ENCODE assay signal across 8 cellular contexts in genomic region chr11:118227865-118228785, GRCh38. TPM values are rescaled to one million over a fixed set of nuclear protein-coding genes. Genes with fewer than 3 reads are reported as not detected.
DNase-seq lines count a peak whose midpoint lies in the region; ATAC-seq lines count a peak whose summit lies in the region.

No MANE protein-coding gene starts in this region.

- DNase-seq in activated naive CD4-positive, alpha-beta T cell treated with Interleukin-2 at 50 U/mL for 16 hours, result no peak
- peak; percentile 43 for DNase-seq in activated CD4-positive, alpha-beta memory T cell treated with anti-CD3 and anti-CD28 coated beads for 36 hours
- DNase-seq in GM19238 (ENCODE audit: insufficient read length, low spot score), result no peak
- DNase-seq in HCEC 1CT, result no peak
- no peak for DNase-seq in neuronal stem cell (ENCODE audit: low spot score)

- peaks cover 23% of the 10 kb centered on the region for H3K4me1 Mint-ChIP-seq in activated naive CD4-positive, alpha-beta T cell treated with anti-CD3 and anti-CD28 coated beads, Interleukin-2, amount 50 U/mL, for 24 hours
- H3K4me1 Mint-ChIP-seq in activated CD4-positive, alpha-beta memory T cell treated with anti-CD3 and anti-CD28 coated beads for 36 hours (ENCODE audit: low read depth), result peaks cover 47% of the 10 kb centered on the region

- H3K36me3 Mint-ChIP-seq in activated naive CD4-positive, alpha-beta T cell treated with anti-CD3 and anti-CD28 coated beads, Interleukin-2, amount 50 U/mL, for 24 hours, result peaks cover 40% of the 10 kb centered on the region
- peaks cover 69% of the 10 kb centered on the region for H3K36me3 Mint-ChIP-seq in activated CD4-positive, alpha-beta memory T cell treated with anti-CD3 and anti-CD28 coated beads for 36 hours

- CTCF ChIA-PET in activated CD4-positive, alpha-beta memory T cell treated with anti-CD3 and anti-CD28 coated beads for 36 hours (lab: Charles Lee), result interaction anchor here (1.3 to 3.2 kb wide), 4 partner anchors 10 to 13 kb away, joined by 6 to 14 read pairs (median 11); no protein-coding TSS in a partner anchor

- H2AK5ac ChIP-seq in neuronal stem cell (ENCODE audit: low read depth, low read length), result no peak overlapping the region

- H3K9me3 ChIP-seq in thymus (ENCODE audit: control insufficient read depth) (no peaks in the 10 kb centered on the region), neuronal stem cell (replicated peaks in 1 of 2; ENCODE audit: control insufficient read depth in 2 of 2, insufficient read depth in 1 of 2, low read depth in 1 of 2, low read length in 2 of 2) (no peaks in the 10 kb centered on the region)

- no peak overlapping the region for H3K18ac ChIP-seq in neuronal stem cell (ENCODE audit: low read length)

- no peak overlapping the region for H3K4me2 ChIP-seq in neuronal stem cell (ENCODE audit: insufficient read depth, low read length, poor library complexity, severe bottlenecking)

- WGBS in thymus, result 62% methylated on average over 8 of the region's 8 CpGs
- no CpG with 5 or more reads among the region's 8 CpGs for WGBS in neuronal stem cell (ENCODE audit: extremely low coverage in 2 of 2, insufficient read length in 2 of 2, insufficient replicate concordance in 1 of 2), 2 donors

- H3K36me3 ChIP-seq in thymus (ENCODE audit: control insufficient read depth, insufficient read depth) (no peaks in the 10 kb centered on the region), neuronal stem cell (replicated peaks in 1 of 2; ENCODE audit: control insufficient read depth in 2 of 2, insufficient read depth in 2 of 2, low read length in 2 of 2) (no peaks in the 10 kb centered on the region)

- peak; percentile 64 for ATAC-seq in HG03159 (IDR thresholded peaks at IDR 0.05; ENCODE audit: unreplicated experiment)

- H3K27me3 ChIP-seq in thymus (ENCODE audit: control insufficient read depth, insufficient read depth), result no peaks in the 10 kb centered on the region
- H3K27me3 ChIP-seq in neuronal stem cell (ENCODE audit: control insufficient read depth in 3 of 3, insufficient read depth in 3 of 3, low read depth in 1 of 3, low read length in 3 of 3), result peaks cover 0 to 5% (median 0%) of the 10 kb centered on the region in 3 experiments

- no peaks in the 10 kb centered on the region for H3K27me3 Mint-ChIP-seq in activated naive CD4-positive, alpha-beta T cell treated with anti-CD3 and anti-CD28 coated beads, Interleukin-2, amount 50 U/mL, for 24 hours
- H3K27me3 Mint-ChIP-seq in activated CD4-positive, alpha-beta memory T cell treated with anti-CD3 and anti-CD28 coated beads for 36 hours, result no peaks in the 10 kb centered on the region

- no peak overlapping the region for H2BK120ac ChIP-seq in neuronal stem cell (ENCODE audit: low read depth, low read length)

- H2AFZ ChIP-seq in neuronal stem cell (ENCODE audit: low read length), result no peak overlapping the region

- H3K4me1 ChIP-seq in thymus (ENCODE audit: control insufficient read depth, insufficient read depth, low read length), result peaks cover 33% of the 10 kb centered on the region
- H3K4me1 ChIP-seq in neuronal stem cell (ENCODE audit: control insufficient read depth in 2 of 2, insufficient read depth in 1 of 2, low read depth in 1 of 2, low read length in 2 of 2), result no peaks in the 10 kb centered on the region

- H3K4me3 Mint-ChIP-seq in activated naive CD4-positive, alpha-beta T cell treated with anti-CD3 and anti-CD28 coated beads, Interleukin-2, amount 50 U/mL, for 24 hours, result peak overlapping the region; percentile 71
- H3K4me3 Mint-ChIP-seq in activated CD4-positive, alpha-beta memory T cell treated with anti-CD3 and anti-CD28 coated beads for 36 hours, result peak overlapping the region; percentile 45

- no peak overlapping the region for H3K9ac ChIP-seq in neuronal stem cell (ENCODE audit: low read depth, low read length, poor library complexity)

- no peak overlapping the region for H2BK15ac ChIP-seq in neuronal stem cell (ENCODE audit: low read length)

- peak overlapping the region; percentile 64 for H3K27ac ChIP-seq in thymus (ENCODE audit: low read depth)
- no peak overlapping the region for H3K27ac ChIP-seq in neuronal stem cell (replicated peaks; ENCODE audit: low read length)

- no peaks in the 10 kb centered on the region for H3K9me3 Mint-ChIP-seq in activated naive CD4-positive, alpha-beta T cell treated with anti-CD3 and anti-CD28 coated beads, Interleukin-2, amount 50 U/mL, for 24 hours
- H3K9me3 Mint-ChIP-seq in activated CD4-positive, alpha-beta memory T cell treated with anti-CD3 and anti-CD28 coated beads for 36 hours, result peaks cover 7% of the 10 kb centered on the region

- H3K79me1 ChIP-seq in neuronal stem cell (ENCODE audit: low read depth, low read length), result no peaks in the 10 kb centered on the region

- H3K14ac ChIP-seq in neuronal stem cell (ENCODE audit: low read length), result no peak overlapping the region

- H2BK5ac ChIP-seq in neuronal stem cell (ENCODE audit: low read length), result no peak overlapping the region

- POLR2A ChIA-PET in activated CD4-positive, alpha-beta memory T cell treated with anti-CD3 and anti-CD28 coated beads for 36 hours (lab: Charles Lee), result interaction anchor here (3.4 to 4.6 kb wide), 3 partner anchors 12 to 13 kb away, joined by 27 to 97 read pairs (median 81); no protein-coding TSS in a partner anchor

- H2BK12ac ChIP-seq in neuronal stem cell (ENCODE audit: low read length), result no peak overlapping the region

- H3K4ac ChIP-seq in neuronal stem cell (ENCODE audit: low read length), result no peak overlapping the region

- intact Hi-C loops in activated CD4-positive, alpha-beta memory T cell treated with anti-CD3 and anti-CD28 coated beads for 36 hours (cut with micrococcal nuclease), result no loop called here

- H4K91ac ChIP-seq in neuronal stem cell (ENCODE audit: low read depth, low read length, poor library complexity), result no peak overlapping the region

- H3K4me3 ChIP-seq in thymus (ENCODE audit: low read length), result no peak overlapping the region
- no peak overlapping the region for H3K4me3 ChIP-seq in neuronal stem cell (ENCODE audit: low read length in 2 of 2)

- H3K23ac ChIP-seq in neuronal stem cell (ENCODE audit: low read depth, low read length, poor library complexity), result no peak overlapping the region

- H3K27ac Mint-ChIP-seq in activated naive CD4-positive, alpha-beta T cell treated with anti-CD3 and anti-CD28 coated beads, Interleukin-2, amount 50 U/mL, for 24 hours, result peak overlapping the region; percentile 93
- no peak overlapping the region for H3K27ac Mint-ChIP-seq in activated CD4-positive, alpha-beta memory T cell treated with anti-CD3 and anti-CD28 coated beads for 36 hours

- no peak overlapping the region for H4K8ac ChIP-seq in neuronal stem cell (ENCODE audit: low read depth, low read length)

RNA-seq across cellular contexts. Expression of gene JAML, which starts 3.3 kb away (rescaled TPM):
- 100 to 1,000 TPM; 155 to 163 TPM for total RNA-seq in activated CD4-positive, alpha-beta memory T cell treated with anti-CD3 and anti-CD28 coated beads for 36 hours
- polyA plus RNA-seq in thymus, result 39.7 TPM
- polyA plus RNA-seq in neuronal stem cell (2013, experiment 1 of 2), result 0.03 TPM
- not detected for polyA plus RNA-seq in neuronal stem cell (2013, experiment 2 of 2)

RNA-seq across cellular contexts. Expression of gene MPZL3, which starts 24.0 kb away (rescaled TPM):
- 10 to 100 TPM; 47.3 to 49.0 TPM for total RNA-seq in activated CD4-positive, alpha-beta memory T cell treated with anti-CD3 and anti-CD28 coated beads for 36 hours
- polyA plus RNA-seq in thymus, result 7.0 TPM
- polyA plus RNA-seq in neuronal stem cell (2013, experiment 1 of 2), result 0.47 TPM
- 0.47 TPM for polyA plus RNA-seq in neuronal stem cell (2013, experiment 2 of 2)

RNA-seq across cellular contexts. Expression of gene MPZL2, which starts 36.0 kb away (rescaled TPM):
- total RNA-seq in activated CD4-positive, alpha-beta memory T cell treated with anti-CD3 and anti-CD28 coated beads for 36 hours, result 10 to 100 TPM; 15.8 to 17.8 TPM
- 47.7 TPM for polyA plus RNA-seq in thymus
- polyA plus RNA-seq in neuronal stem cell (2013, experiment 1 of 2), result 0.38 TPM
- polyA plus RNA-seq in neuronal stem cell (2013, experiment 2 of 2), result 0.32 TPM

RNA-seq across cellular contexts. Expression of gene SCN2B, which starts 51.7 kb away (rescaled TPM):
- total RNA-seq in activated CD4-positive, alpha-beta memory T cell treated with anti-CD3 and anti-CD28 coated beads for 36 hours, result not detected
- 0.73 TPM for polyA plus RNA-seq in thymus
- polyA plus RNA-seq in neuronal stem cell (2013, experiment 1 of 2), result 0.14 TPM
- 0.14 TPM for polyA plus RNA-seq in neuronal stem cell (2013, experiment 2 of 2)
